Comparison of ENCODE assay signal across 1 cellular context in the genomic region with DNA sequence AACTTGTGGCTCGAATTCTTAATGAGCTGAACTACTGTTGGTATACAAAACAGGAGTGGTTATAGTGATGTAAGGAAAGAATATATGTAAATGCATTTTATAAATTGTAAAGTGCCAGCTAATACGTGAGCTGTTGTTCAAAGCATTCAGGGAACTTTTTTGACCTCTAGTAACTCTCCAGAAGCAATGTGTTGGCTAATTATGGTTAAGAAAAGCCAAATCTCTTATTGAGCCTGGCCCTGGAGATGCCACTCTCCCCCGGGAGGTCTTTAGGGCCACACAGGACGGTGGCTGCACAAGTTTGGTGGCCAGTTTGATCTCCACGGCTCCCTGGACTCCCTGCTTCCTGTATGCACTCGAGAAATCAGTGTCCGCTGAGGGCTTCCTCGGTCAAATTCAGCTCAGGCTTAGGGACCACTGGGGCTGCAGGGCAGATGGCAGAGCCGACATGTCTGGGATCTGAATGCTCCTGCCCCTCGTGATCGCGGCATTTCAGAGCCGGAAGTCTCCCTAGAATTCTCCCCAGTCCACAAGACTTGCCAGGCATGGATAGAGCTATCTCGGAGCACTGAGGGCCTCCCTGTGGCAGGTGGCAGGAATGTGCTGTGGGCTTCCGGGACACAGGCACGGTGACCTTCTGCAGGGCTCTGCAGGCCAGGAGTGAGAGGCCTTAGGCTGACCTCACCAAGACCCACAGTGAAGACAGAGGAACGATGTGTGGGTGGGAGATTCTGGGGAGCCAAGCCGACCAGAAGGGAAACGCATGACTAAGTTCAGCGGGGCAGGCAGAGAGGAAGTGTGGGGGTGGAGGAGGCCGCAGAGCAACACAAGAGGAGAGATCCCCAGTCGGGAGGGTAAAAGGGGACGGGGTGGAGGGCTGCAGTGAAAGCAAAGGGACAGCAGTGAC.
TF ChIP-seq lines count a peak whose summit lies in the region.

No MANE protein-coding gene starts in this region.

TF ChIP-seq in GM23338, 12 proteins besides CTCF, POLR2A, EP300 and RAD21:
- no peak for TF ChIP-seq ZNF331 (CRISPR knock-in tag; IDR thresholded peaks at IDR 0.05; ENCODE audit: low read depth)
- no peak for TF ChIP-seq EZH2phosphoT487 (IDR thresholded peaks at IDR 0.05; ENCODE audit: unreplicated experiment)
- no peak for TF ChIP-seq JUNB (IDR thresholded peaks at IDR 0.05; ENCODE audit: unreplicated experiment)
- no peak for TF ChIP-seq ZNF114 (CRISPR knock-in tag; IDR thresholded peaks at IDR 0.05)
- no peak for TF ChIP-seq STAT1 (IDR thresholded peaks at IDR 0.05; ENCODE audit: unreplicated experiment)
- TF ChIP-seq, protein P1, sequence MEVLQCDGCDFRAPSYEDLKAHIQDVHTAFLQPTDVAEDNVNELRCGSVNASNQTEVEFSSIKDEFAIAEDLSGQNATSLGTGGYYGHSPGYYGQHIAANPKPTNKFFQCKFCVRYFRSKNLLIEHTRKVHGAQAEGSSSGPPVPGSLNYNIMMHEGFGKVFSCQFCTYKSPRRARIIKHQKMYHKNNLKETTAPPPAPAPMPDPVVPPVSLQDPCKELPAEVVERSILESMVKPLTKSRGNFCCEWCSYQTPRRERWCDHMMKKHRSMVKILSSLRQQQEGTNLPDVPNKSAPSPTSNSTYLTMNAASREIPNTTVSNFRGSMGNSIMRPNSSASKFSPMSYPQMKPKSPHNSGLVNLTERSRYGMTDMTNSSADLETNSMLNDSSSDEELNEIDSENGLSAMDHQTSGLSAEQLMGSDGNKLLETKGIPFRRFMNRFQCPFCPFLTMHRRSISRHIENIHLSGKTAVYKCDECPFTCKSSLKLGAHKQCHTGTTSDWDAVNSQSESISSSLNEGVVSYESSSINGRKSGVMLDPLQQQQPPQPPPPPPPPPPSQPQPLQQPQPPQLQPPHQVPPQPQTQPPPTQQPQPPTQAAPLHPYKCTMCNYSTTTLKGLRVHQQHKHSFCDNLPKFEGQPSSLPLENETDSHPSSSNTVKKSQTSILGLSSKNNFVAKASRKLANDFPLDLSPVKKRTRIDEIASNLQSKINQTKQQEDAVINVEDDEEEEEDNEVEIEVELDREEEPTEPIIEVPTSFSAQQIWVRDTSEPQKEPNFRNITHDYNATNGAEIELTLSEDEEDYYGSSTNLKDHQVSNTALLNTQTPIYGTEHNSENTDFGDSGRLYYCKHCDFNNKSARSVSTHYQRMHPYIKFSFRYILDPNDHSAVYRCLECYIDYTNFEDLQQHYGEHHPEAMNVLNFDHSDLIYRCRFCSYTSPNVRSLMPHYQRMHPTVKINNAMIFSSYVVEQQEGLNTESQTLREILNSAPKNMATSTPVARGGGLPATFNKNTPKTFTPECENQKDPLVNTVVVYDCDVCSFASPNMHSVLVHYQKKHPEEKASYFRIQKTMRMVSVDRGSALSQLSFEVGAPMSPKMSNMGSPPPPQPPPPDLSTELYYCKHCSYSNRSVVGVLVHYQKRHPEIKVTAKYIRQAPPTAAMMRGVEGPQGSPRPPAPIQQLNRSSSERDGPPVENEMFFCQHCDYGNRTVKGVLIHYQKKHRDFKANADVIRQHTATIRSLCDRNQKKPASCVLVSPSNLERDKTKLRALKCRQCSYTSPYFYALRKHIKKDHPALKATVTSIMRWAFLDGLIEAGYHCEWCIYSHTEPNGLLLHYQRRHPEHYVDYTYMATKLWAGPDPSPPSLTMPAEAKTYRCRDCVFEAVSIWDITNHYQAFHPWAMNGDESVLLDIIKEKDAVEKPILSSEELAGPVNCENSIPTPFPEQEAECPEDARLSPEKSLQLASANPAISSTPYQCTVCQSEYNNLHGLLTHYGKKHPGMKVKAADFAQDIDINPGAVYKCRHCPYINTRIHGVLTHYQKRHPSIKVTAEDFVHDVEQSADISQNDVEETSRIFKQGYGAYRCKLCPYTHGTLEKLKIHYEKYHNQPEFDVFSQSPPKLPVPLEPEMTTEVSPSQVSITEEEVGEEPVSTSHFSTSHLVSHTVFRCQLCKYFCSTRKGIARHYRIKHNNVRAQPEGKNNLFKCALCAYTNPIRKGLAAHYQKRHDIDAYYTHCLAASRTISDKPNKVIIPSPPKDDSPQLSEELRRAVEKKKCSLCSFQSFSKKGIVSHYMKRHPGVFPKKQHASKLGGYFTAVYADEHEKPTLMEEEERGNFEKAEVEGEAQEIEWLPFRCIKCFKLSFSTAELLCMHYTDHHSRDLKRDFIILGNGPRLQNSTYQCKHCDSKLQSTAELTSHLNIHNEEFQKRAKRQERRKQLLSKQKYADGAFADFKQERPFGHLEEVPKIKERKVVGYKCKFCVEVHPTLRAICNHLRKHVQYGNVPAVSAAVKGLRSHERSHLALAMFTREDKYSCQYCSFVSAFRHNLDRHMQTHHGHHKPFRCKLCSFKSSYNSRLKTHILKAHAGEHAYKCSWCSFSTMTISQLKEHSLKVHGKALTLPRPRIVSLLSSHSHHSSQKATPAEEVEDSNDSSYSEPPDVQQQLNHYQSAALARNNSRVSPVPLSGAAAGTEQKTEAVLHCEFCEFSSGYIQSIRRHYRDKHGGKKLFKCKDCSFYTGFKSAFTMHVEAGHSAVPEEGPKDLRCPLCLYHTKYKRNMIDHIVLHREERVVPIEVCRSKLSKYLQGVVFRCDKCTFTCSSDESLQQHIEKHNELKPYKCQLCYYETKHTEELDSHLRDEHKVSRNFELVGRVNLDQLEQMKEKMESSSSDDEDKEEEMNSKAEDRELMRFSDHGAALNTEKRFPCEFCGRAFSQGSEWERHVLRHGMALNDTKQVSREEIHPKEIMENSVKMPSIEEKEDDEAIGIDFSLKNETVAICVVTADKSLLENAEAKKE (CRISPR knock-in tag; IDR thresholded peaks at IDR 0.05): no peak
- TF ChIP-seq NANOG (IDR thresholded peaks at IDR 0.05; ENCODE audit: borderline replicate concordance): no peak
- TF ChIP-seq, protein P2, sequence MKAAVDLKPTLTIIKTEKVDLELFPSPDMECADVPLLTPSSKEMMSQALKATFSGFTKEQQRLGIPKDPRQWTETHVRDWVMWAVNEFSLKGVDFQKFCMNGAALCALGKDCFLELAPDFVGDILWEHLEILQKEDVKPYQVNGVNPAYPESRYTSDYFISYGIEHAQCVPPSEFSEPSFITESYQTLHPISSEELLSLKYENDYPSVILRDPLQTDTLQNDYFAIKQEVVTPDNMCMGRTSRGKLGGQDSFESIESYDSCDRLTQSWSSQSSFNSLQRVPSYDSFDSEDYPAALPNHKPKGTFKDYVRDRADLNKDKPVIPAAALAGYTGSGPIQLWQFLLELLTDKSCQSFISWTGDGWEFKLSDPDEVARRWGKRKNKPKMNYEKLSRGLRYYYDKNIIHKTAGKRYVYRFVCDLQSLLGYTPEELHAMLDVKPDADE (IDR thresholded peaks at IDR 0.05): no peak
- no peak for TF ChIP-seq CREB1 (CRISPR knock-in tag; IDR thresholded peaks at IDR 0.05; ENCODE audit: low read depth)
- TF ChIP-seq POLR2AphosphoS5 (IDR thresholded peaks at IDR 0.05; ENCODE audit: low read depth): no peak
- TF ChIP-seq, protein P3, sequence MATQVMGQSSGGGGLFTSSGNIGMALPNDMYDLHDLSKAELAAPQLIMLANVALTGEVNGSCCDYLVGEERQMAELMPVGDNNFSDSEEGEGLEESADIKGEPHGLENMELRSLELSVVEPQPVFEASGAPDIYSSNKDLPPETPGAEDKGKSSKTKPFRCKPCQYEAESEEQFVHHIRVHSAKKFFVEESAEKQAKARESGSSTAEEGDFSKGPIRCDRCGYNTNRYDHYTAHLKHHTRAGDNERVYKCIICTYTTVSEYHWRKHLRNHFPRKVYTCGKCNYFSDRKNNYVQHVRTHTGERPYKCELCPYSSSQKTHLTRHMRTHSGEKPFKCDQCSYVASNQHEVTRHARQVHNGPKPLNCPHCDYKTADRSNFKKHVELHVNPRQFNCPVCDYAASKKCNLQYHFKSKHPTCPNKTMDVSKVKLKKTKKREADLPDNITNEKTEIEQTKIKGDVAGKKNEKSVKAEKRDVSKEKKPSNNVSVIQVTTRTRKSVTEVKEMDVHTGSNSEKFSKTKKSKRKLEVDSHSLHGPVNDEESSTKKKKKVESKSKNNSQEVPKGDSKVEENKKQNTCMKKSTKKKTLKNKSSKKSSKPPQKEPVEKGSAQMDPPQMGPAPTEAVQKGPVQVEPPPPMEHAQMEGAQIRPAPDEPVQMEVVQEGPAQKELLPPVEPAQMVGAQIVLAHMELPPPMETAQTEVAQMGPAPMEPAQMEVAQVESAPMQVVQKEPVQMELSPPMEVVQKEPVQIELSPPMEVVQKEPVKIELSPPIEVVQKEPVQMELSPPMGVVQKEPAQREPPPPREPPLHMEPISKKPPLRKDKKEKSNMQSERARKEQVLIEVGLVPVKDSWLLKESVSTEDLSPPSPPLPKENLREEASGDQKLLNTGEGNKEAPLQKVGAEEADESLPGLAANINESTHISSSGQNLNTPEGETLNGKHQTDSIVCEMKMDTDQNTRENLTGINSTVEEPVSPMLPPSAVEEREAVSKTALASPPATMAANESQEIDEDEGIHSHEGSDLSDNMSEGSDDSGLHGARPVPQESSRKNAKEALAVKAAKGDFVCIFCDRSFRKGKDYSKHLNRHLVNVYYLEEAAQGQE (IDR thresholded peaks at IDR 0.05; ENCODE audit: unreplicated experiment): no peak
- no peak for TF ChIP-seq EZH2 (IDR thresholded peaks at IDR 0.05; ENCODE audit: low read depth, unreplicated experiment)
